8 cellular contexts compared by ENCODE assay signal in genomic region chrX:124736553-124737240, GRCh38.
DNase-seq lines count a peak whose midpoint lies in the region; TF ChIP-seq lines count a peak whose summit lies in the region.

No MANE protein-coding gene starts in this region.

- H3K9me3 ChIP-seq in KOPT-K1 (ENCODE audit: insufficient read depth, low read length, poor library complexity, severe bottlenecking), result no peaks in the 10 kb centered on the region

- peak; percentile 42 for DNase-seq in activated CD4-positive, alpha-beta T cell treated with anti-CD3 and anti-CD28 coated beads, Interleukin-2, amount 50 U/mL, for 1 hour
- DNase-seq in coronary artery (ENCODE audit: low spot score) (peak; percentile 53), NCI-H2196 treated with DMSO at 0.1 percent for 48 hours (lab: John Stamatoyannopoulos, UW; ENCODE audit: unreplicated experiment) (no peak), NCI-H187 treated with DMSO at 0.1 percent for 48 hours (lab: John Stamatoyannopoulos, UW) (no peak), NCI-H2171 treated with DMSO at 0.1 percent for 48 hours (lab: John Stamatoyannopoulos, UW) (no peak), Kasumi-1 (lab: John Stamatoyannopoulos, UW) (no peak)
- peak; percentile 32 for DNase-seq in stimulated activated CD4-positive, alpha-beta T cell treated with anti-CD3 and anti-CD28 coated beads, Interleukin-2, amount 100 ng/mL, for 4 hours (ENCODE audit: low read depth)

- H3K27ac ChIP-seq in KOPT-K1 (ENCODE audit: low read depth, low read length, poor library complexity, severe bottlenecking) (peak overlapping the region; percentile 43), coronary artery (no peak overlapping the region)

- no peak overlapping the region for H3K4me3 ChIP-seq in coronary artery

- no peaks in the 10 kb centered on the region for H3K36me3 ChIP-seq in KOPT-K1 (ENCODE audit: insufficient read depth, low read length)

- TF ChIP-seq CTCF in coronary artery (IDR thresholded peaks at IDR 0.05), result no peak

Comparison
In these comparisons a context has a peak if more than half of its experiments do, and no peak if none do; other contexts are left out.
1. DNase-seq: peak in activated CD4-positive, alpha-beta T cell treated with anti-CD3 and anti-CD28 coated beads, Interleukin-2, amount 50 U/mL, for 1 hour (single experiment), coronary artery (single experiment) and stimulated activated CD4-positive, alpha-beta T cell treated with anti-CD3 and anti-CD28 coated beads, Interleukin-2, amount 100 ng/mL, for 4 hours (single experiment); none in NCI-H2196 treated with DMSO at 0.1 percent for 48 hours (single experiment), NCI-H187 treated with DMSO at 0.1 percent for 48 hours (single experiment), NCI-H2171 treated with DMSO at 0.1 percent for 48 hours (single experiment) and Kasumi-1 (0 of 2).